In the genomic region with DNA sequence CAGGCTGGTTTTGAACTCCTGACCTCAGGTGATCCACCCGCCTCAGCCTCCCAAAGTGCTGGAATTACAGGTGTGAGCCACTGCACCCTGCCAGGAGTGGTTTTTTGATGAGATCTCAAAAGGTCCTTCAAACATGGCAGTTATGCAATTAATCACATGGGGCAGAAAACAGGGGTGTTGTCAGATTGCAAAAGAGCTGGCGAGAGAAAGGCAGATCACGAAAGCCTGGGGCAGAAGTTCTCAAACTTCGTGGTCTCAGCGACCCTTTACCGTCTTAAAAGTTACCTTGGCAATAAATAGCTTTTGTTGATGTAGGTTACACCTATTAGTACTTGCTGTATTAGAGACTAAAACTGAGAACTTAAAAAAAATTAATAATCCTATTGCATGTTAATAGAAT, we compare ENCODE assay signal across 1 cellular context.
TF ChIP-seq lines count a peak whose summit lies in the region.

No MANE protein-coding gene starts in this region.

TF ChIP-seq in K562, 482 proteins besides CTCF, POLR2A, EP300 and RAD21:
- TF ChIP-seq NCOR1 (IDR thresholded peaks at IDR 0.05) (no peak), CEBPB (tag; IDR thresholded peaks at IDR 0.05) (peak; percentile 56), MEIS2 (IDR thresholded peaks at IDR 0.05; ENCODE audit: partially characterized antibody) (peak; percentile 51)
- TF ChIP-seq, protein P1, sequence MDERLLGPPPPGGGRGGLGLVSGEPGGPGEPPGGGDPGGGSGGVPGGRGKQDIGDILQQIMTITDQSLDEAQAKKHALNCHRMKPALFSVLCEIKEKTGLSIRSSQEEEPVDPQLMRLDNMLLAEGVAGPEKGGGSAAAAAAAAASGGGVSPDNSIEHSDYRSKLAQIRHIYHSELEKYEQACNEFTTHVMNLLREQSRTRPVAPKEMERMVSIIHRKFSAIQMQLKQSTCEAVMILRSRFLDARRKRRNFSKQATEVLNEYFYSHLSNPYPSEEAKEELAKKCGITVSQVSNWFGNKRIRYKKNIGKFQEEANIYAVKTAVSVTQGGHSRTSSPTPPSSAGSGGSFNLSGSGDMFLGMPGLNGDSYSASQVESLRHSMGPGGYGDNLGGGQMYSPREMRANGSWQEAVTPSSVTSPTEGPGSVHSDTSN (CRISPR knock-in tag; IDR thresholded peaks at IDR 0.05; ENCODE audit: low read depth) = no peak
- TF ChIP-seq, protein P1 (tag; conservative IDR thresholded peaks at IDR 0.05; ENCODE audit: low read depth) = 0 out of 2 replicates have a peak, but pooled peaks have one; percentile 30
